Comparison of ENCODE assay signal across 20 cellular contexts in the genomic region with DNA sequence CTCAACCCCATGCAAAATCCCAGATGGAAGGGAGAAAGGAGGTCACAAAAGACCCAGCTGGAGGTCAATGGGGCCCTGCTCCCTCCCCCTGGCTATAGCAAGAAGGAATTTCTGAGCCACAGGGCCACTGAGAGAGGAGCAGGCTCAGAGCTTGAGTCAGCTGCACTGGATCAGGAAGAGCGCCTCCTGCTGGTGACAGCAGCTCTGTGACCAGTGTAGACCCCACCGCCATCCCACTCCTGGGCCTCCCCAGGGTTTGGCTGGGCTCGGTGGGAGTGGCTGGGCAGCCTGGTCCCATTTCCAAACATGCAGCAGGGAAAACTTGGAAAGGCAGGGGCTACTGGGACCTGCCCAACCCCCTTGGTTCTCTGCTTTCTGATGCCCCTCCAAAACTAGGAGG. TPM values are rescaled to one million over a fixed set of nuclear protein-coding genes. Genes with fewer than 3 reads are reported as not detected.
DNase-seq lines count a peak whose midpoint lies in the region; ATAC-seq, FAIRE-seq and TF ChIP-seq lines count a peak whose summit lies in the region.
"Had no signal": no experiment of that assay in that cellular context is flagged by ENCODE, and none has a peak within 500 bp of the region (broad histone marks: within the 10 kb centered on the region; RNA-seq: fewer than 3 reads in every experiment).

No MANE protein-coding gene starts in this region.

- no peak overlapping the region for H3K4me3 Mint-ChIP-seq in CD14-positive monocyte
- H3K4me3 Mint-ChIP-seq in natural killer cell treated with Interleukin-12 subunit alpha and Interleukin-12 subunit beta and Interleukin-15 and Interleukin-18, amount 100 ng/mL, for 72 hours: no peak overlapping the region
- H3K4me3 Mint-ChIP-seq: T-helper 17 cell had no signal

- dilution Hi-C loops in keratinocyte (cut with MboI; ENCODE audit: extremely low pct_ligation_motif_present, low sequenced_read_pairs): no loop called here

- ATAC-seq in GM18519 (IDR thresholded peaks at IDR 0.05; ENCODE audit: low FRiP score, unreplicated experiment): no peak
- ATAC-seq in natural killer cell treated with Interleukin-12 subunit alpha and Interleukin-12 subunit beta and Interleukin-15 and Interleukin-18, amount 100 ng/mL, for 72 hours: no peak
- ATAC-seq: psoas muscle, T-helper 17 cell, upper lobe of right lung had no signal

- H3K9ac ChIP-seq in keratinocyte (ENCODE audit: control insufficient read depth, extremely low read depth, insufficient read depth, low read length): no peak overlapping the region
- H3K9ac ChIP-seq: BLaER1 had no signal

- no peak for FAIRE-seq in keratinocyte (lab: Jason Lieb, UNC)
- FAIRE-seq: islet of Langerhans had no signal

- no peaks in the 10 kb centered on the region for H3K36me3 Mint-ChIP-seq in CD14-positive monocyte
- no peaks in the 10 kb centered on the region for H3K36me3 Mint-ChIP-seq in natural killer cell treated with Interleukin-12 subunit alpha and Interleukin-12 subunit beta and Interleukin-15 and Interleukin-18, amount 100 ng/mL, for 72 hours

- no peaks in the 10 kb centered on the region for H3K79me2 ChIP-seq in keratinocyte (ENCODE audit: control insufficient read depth, insufficient read depth, low read length)

- no peak overlapping the region for H3K4me2 ChIP-seq in keratinocyte (ENCODE audit: control insufficient read depth, extremely low read depth, insufficient read depth, low read depth, low read length)
- H3K4me2 ChIP-seq: BLaER1 had no signal

- H3K4me3 ChIP-seq in H7 (ENCODE audit: insufficient read depth, low read depth, low read length) (no peak overlapping the region), WI38 (ENCODE audit: low read depth, low read length) (no peak overlapping the region), keratinocyte (ENCODE audit: control insufficient read depth in 2 of 3, extremely low read depth in 1 of 3, insufficient read depth in 2 of 3, low read depth in 1 of 3, low read length in 3 of 3) (no peak overlapping the region)
- H3K4me3 ChIP-seq: BLaER1, dorsolateral prefrontal cortex, psoas muscle, upper lobe of right lung had no signal

- peaks cover 9 to 27% (median 19%) of the 10 kb centered on the region in 3 donors for H3K27me3 Mint-ChIP-seq in CD14-positive monocyte (ENCODE audit: low read depth in 3 of 3)
- H3K27me3 Mint-ChIP-seq in natural killer cell treated with Interleukin-12 subunit alpha and Interleukin-12 subunit beta and Interleukin-15 and Interleukin-18, amount 100 ng/mL, for 72 hours: peaks cover 22 to 47% of the 10 kb centered on the region in 2 donors

- H3K27ac ChIP-seq in keratinocyte (ENCODE audit: control insufficient read depth, insufficient read depth, low read length): no peak overlapping the region
- H3K27ac ChIP-seq: BLaER1, dorsolateral prefrontal cortex, psoas muscle, upper lobe of right lung had no signal

- H2AFZ ChIP-seq in keratinocyte (ENCODE audit: control insufficient read depth, low read length): no peak overlapping the region

- H3K9me1 ChIP-seq in keratinocyte (ENCODE audit: control insufficient read depth, extremely low read depth, insufficient read depth, low read length): no peaks in the 10 kb centered on the region

- peaks cover 0 to 4% (median 0%) of the 10 kb centered on the region in 7 donors for H3K9me3 Mint-ChIP-seq in CD14-positive monocyte
- H3K9me3 Mint-ChIP-seq in natural killer cell treated with Interleukin-12 subunit alpha and Interleukin-12 subunit beta and Interleukin-15 and Interleukin-18, amount 100 ng/mL, for 72 hours: no peaks in the 10 kb centered on the region

- peak; percentile 41 for TF ChIP-seq CTCF in CD14-positive monocyte (IDR thresholded peaks at IDR 0.05)
- TF ChIP-seq CTCF in WI38 (IDR thresholded peaks at IDR 0.05; ENCODE audit: low read depth, low read length): peak; percentile 15; the same call in 1 of the 2 replicates
- peak in 2 of 3 experiments; percentile 19 to 35 for TF ChIP-seq CTCF in keratinocyte (optimal IDR thresholded peaks at IDR 0.05 in 1 of 3, IDR thresholded peaks at IDR 0.05 in 1 of 3, conservative IDR thresholded peaks at IDR 0.05 in 1 of 3; ENCODE audit: extremely low read depth in 1 of 3, insufficient read depth in 2 of 3, low read length in 3 of 3)

- no peak overlapping the region for H3K27ac Mint-ChIP-seq in CD14-positive monocyte
- H3K27ac Mint-ChIP-seq in natural killer cell treated with Interleukin-12 subunit alpha and Interleukin-12 subunit beta and Interleukin-15 and Interleukin-18, amount 100 ng/mL, for 72 hours: no peak overlapping the region
- H3K27ac Mint-ChIP-seq: T-helper 17 cell had no signal

- H3K9me3 ChIP-seq in keratinocyte (ENCODE audit: control insufficient read depth, low read depth, low read length): no peaks in the 10 kb centered on the region
- H3K9me3 ChIP-seq: BLaER1, psoas muscle, upper lobe of right lung had no signal

- no peak for DNase-seq in CD14-positive monocyte (ENCODE audit: low spot score)
- DNase-seq in H7: peak; percentile 70
- no peak for DNase-seq in keratinocyte (ENCODE audit: low read depth, low spot score)
- DNase-seq in natural killer cell treated with Interleukin-12 subunit alpha and Interleukin-12 subunit beta and Interleukin-15 and Interleukin-18, amount 100 ng/mL, for 72 hours (ENCODE audit: low spot score): no peak
- no peak for DNase-seq in hypothalamus (lab: John Stamatoyannopoulos, UW)
- DNase-seq in SKM-1 (lab: John Stamatoyannopoulos, UW; ENCODE audit: unreplicated experiment): no peak
- DNase-seq: activated CD4-positive, alpha-beta T cell treated with anti-CD3 and anti-CD28 coated beads for 48 hours; dorsolateral prefrontal cortex; foreskin melanocyte; GDM1; NCI-H1417 treated with DMSO at 0.1 percent for 48 hours; NCI-H446; psoas muscle; T-helper 17 cell; upper lobe of right lung had no signal

- H3K27me3 ChIP-seq in H7 (ENCODE audit: control insufficient read depth, insufficient read depth, low read length) (no peaks in the 10 kb centered on the region; the same call in 1 of the 2 replicates), keratinocyte (ENCODE audit: control insufficient read depth, extremely low read depth, insufficient read depth, low read length) (peaks cover 23% of the 10 kb centered on the region)
- H3K27me3 ChIP-seq: BLaER1, upper lobe of right lung had no signal

- H3K4me1 ChIP-seq in keratinocyte (ENCODE audit: control insufficient read depth, extremely low read depth, insufficient read depth, low read length): no peaks in the 10 kb centered on the region
- H3K4me1 ChIP-seq: BLaER1, psoas muscle, upper lobe of right lung had no signal

- intact Hi-C loops in CD14-positive monocyte (cut with micrococcal nuclease): no loop called here

- no peaks in the 10 kb centered on the region for H4K20me1 ChIP-seq in keratinocyte (ENCODE audit: control insufficient read depth, extremely low read depth, insufficient read depth, low read length)
- H4K20me1 ChIP-seq: BLaER1 had no signal

- H3K36me3 ChIP-seq in H7 (replicated peaks; ENCODE audit: control insufficient read depth, insufficient read depth, low read length) (no peaks in the 10 kb centered on the region), keratinocyte (ENCODE audit: control insufficient read depth in 2 of 2, extremely low read depth in 1 of 2, insufficient read depth in 2 of 2, low read length in 2 of 2) (no peaks in the 10 kb centered on the region)
- H3K36me3 ChIP-seq: BLaER1, upper lobe of right lung had no signal

- no peaks in the 10 kb centered on the region for H3K4me1 Mint-ChIP-seq in CD14-positive monocyte
- H3K4me1 Mint-ChIP-seq in natural killer cell treated with Interleukin-12 subunit alpha and Interleukin-12 subunit beta and Interleukin-15 and Interleukin-18, amount 100 ng/mL, for 72 hours (ENCODE audit: low read depth in 2 of 2): no peaks in the 10 kb centered on the region

RNA-seq across cellular contexts. Expression of a gene that starts 31.5 kb away (rescaled TPM):
- not detected for polyA plus RNA-seq in CD14-positive monocyte
- not detected in 2 replicates for total RNA-seq in H7 (2014; rRNA removed; shearing (Covaris generic))
- not detected in 3 replicates for polyA plus RNA-seq in keratinocyte
- not detected for polyA plus RNA-seq in keratinocyte (2011; ENCODE audit: low read depth)
- polyA plus RNA-seq in keratinocyte (2011; cell fraction: cytosol; rRNA removed): not detected in 2 replicates
- polyA plus RNA-seq in keratinocyte (2011; cell fraction: nucleus; rRNA removed): not detected in 2 replicates
- not detected in 2 replicates for polyA plus RNA-seq in keratinocyte (2012; ENCODE audit: low replicate concordance)
- not detected in 3 replicates for polyA minus RNA-seq in keratinocyte
- not detected for polyA minus RNA-seq in keratinocyte (2011; cell fraction: cytosol; rRNA and poly(A)+ RNA removed)
- polyA minus RNA-seq in keratinocyte (2011; cell fraction: nucleus; rRNA and poly(A)+ RNA removed): not detected in 2 replicates
- not detected for total RNA-seq in natural killer cell treated with Interleukin-12 subunit alpha and Interleukin-12 subunit beta and Interleukin-15 and Interleukin-18, amount 100 ng/mL, for 72 hours
- total RNA-seq: RPMI7951, T-helper 17 cell, upper lobe of right lung had no signal
